21 cellular contexts compared by ENCODE assay signal in the genomic region with DNA sequence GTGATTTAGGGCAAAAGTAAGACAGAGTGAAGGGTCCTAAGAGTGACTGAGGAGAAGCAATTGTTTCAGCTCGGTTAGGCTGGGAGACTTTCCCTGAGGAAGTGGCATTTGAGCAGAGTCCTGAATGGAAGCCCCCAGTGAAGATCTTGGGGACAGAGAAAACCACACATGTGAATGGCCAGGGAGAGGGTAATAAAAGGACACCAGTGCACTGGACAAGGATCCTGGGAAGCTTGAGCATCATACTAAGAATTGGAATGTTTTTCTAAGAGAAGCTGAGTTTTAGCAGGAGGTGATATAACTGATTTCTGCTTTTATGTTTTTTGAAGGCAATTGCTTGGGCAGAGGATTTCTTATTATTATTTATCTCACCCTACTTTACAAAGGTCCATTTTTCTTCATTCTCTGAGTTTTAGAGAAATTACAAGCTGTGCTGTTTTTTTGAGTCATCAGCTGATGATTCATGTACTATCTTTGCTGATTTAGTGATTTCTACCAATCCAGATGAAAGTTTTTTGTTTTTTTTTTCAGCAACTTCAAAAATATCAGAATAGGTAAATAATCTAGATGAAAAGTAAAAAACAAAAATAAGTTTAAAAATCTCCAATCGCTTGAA. TPM values are rescaled to one million over a fixed set of nuclear protein-coding genes. Genes with fewer than 3 reads are reported as not detected.
A peak's percentile ranks its signal among the peaks of the same experiment; 100 is the strongest.
DNase-seq lines count a peak whose midpoint lies in the region; ATAC-seq, FAIRE-seq and TF ChIP-seq lines count a peak whose summit lies in the region.
"Had no signal": no experiment of that assay in that cellular context is flagged by ENCODE, and none has a peak within 500 bp of the region (broad histone marks: within the 10 kb centered on the region; RNA-seq: fewer than 3 reads in every experiment).

No MANE protein-coding gene starts in this region.

- no peak overlapping the region for H3K4me2 ChIP-seq in IMR-90 (ENCODE audit: low read depth, low read length)
- no peak overlapping the region for H3K4me2 ChIP-seq in K562 (ENCODE audit: insufficient read depth, low read length)

- no peak overlapping the region for H4K8ac ChIP-seq in IMR-90 (ENCODE audit: low read depth in 2 of 2, low read length in 2 of 2)

- no peak overlapping the region for H2BK120ac ChIP-seq in IMR-90 (ENCODE audit: low read depth, low read length)

- H3K27me3 Mint-ChIP-seq in CD4-positive, CD25-positive, alpha-beta regulatory T cell: no peaks in the 10 kb centered on the region
- no peaks in the 10 kb centered on the region for H3K27me3 Mint-ChIP-seq in activated naive CD8-positive, alpha-beta T cell treated with anti-CD3 and anti-CD28 coated beads for 36 hours
- H3K27me3 Mint-ChIP-seq: stimulated activated naive CD8-positive, alpha-beta T cell treated with anti-CD3 and anti-CD28 coated beads, Interleukin-15, amount 100 ng/mL, for 72 hours had no signal

- H3K9me3 ChIP-seq in CD4-positive, CD25-positive, alpha-beta regulatory T cell (ENCODE audit: control insufficient read depth in 2 of 2, low read length in 2 of 2): peaks cover 0 to 3% of the 10 kb centered on the region in 2 experiments
- H3K9me3 ChIP-seq in IMR-90 (ENCODE audit: control insufficient read depth, insufficient read depth, low read length): no peaks in the 10 kb centered on the region
- H3K9me3 ChIP-seq in K562 (replicated peaks; ENCODE audit: control insufficient read depth, insufficient read depth, low read depth, low read length): no peaks in the 10 kb centered on the region
- H3K9me3 ChIP-seq: BLaER1 treated with 17β-estradiol and CSF1 and Interleukin-3, amounts not matched to agents 10 nM and 100 nM had no signal

- POLR2A ChIA-PET in IMR-90 (lab: Charles Lee; ENCODE audit: unreplicated experiment) (no interaction called here), K562 (lab: Yijun Ruan, JAX) (interaction anchor here (1.2 to 1.4 kb wide), 3 partner anchors 9 to 19 kb away, joined by 3 to 4 read pairs (median 4); no protein-coding TSS in a partner anchor)

- FAIRE-seq in K562 (lab: Jason Lieb, UNC): no peak
- FAIRE-seq: colon had no signal

- H3K27me3 ChIP-seq in CD4-positive, CD25-positive, alpha-beta regulatory T cell (ENCODE audit: control insufficient read depth, insufficient read depth, low read length): no peaks in the 10 kb centered on the region
- H3K27me3 ChIP-seq in IMR-90 (ENCODE audit: control insufficient read depth, insufficient read depth, low read length) (no peaks in the 10 kb centered on the region), K562 (ENCODE audit: control insufficient read depth in 2 of 2, insufficient read depth in 2 of 2, low read length in 2 of 2) (no peaks in the 10 kb centered on the region)
- H3K27me3 ChIP-seq: BLaER1 treated with 17β-estradiol and CSF1 and Interleukin-3, amounts not matched to agents 10 nM and 100 nM had no signal

- dilution Hi-C loops in IMR-90 (cut with HindIII; ENCODE audit: low sequenced_read_pairs, unreplicated experiment): no loop called here

- H3K9ac ChIP-seq in IMR-90 (ENCODE audit: low read depth, low read length): no peak overlapping the region
- H3K9ac ChIP-seq in K562 (ENCODE audit: insufficient read depth in 1 of 2, low read depth in 2 of 2, low read length in 2 of 2): no peak overlapping the region
- H3K9ac ChIP-seq: BLaER1 treated with 17β-estradiol and CSF1 and Interleukin-3, amounts not matched to agents 10 nM and 100 nM; parathyroid adenoma had no signal

- peaks cover 4% of the 10 kb centered on the region for H3K4me1 ChIP-seq in CD4-positive, CD25-positive, alpha-beta regulatory T cell (ENCODE audit: control insufficient read depth, insufficient read depth, low read length, poor library complexity, severe bottlenecking)
- H3K4me1 ChIP-seq in IMR-90 (ENCODE audit: control insufficient read depth, insufficient read depth, low read length) (peaks cover 4% of the 10 kb centered on the region), K562 (replicated peaks in 1 of 2; ENCODE audit: control insufficient read depth in 2 of 2, insufficient read depth in 2 of 2, low read length in 2 of 2) (peaks cover 0 to 5% of the 10 kb centered on the region in 2 experiments; a peak in 2 of 5 replicates)

- H3K79me1 ChIP-seq in IMR-90 (ENCODE audit: low read depth in 1 of 2, low read length in 2 of 2): no peaks in the 10 kb centered on the region

- H2AK5ac ChIP-seq in IMR-90 (ENCODE audit: low read depth, low read length): no peak overlapping the region

- H3K23ac ChIP-seq in IMR-90 (ENCODE audit: low read depth, low read length): no peak overlapping the region

- TF ChIP-seq POLR2A in IMR-90 (IDR thresholded peaks at IDR 0.05; ENCODE audit: low read depth, low read length) (no peak), K562 (conservative IDR thresholded peaks at IDR 0.05) (no peak)

- H3K36me3 ChIP-seq in CD4-positive, CD25-positive, alpha-beta regulatory T cell (ENCODE audit: control insufficient read depth, insufficient read depth, low read length): peaks cover 26% of the 10 kb centered on the region
- H3K36me3 ChIP-seq in IMR-90 (ENCODE audit: control insufficient read depth, insufficient read depth, low read length) (no peaks in the 10 kb centered on the region), K562 (ENCODE audit: control insufficient read depth, insufficient read depth, low read length) (no peaks in the 10 kb centered on the region; the same call in 2 of the 3 replicates)

- ATAC-seq in CD4-positive, CD25-positive, alpha-beta regulatory T cell (ENCODE audit: low read depth in 2 of 2): no peak
- peak; percentile 42; the same call in 1 of the 2 replicates for ATAC-seq in IMR-90 (ENCODE audit: low read depth)
- ATAC-seq in K562: peak; percentile 23; the same call in 2 of the 3 replicates
- ATAC-seq: left colon had no signal

- no peak overlapping the region for H2BK20ac ChIP-seq in IMR-90 (ENCODE audit: low read depth, low read length)

- CTCF ChIA-PET in IMR-90 (lab: Yijun Ruan, JAX): interaction anchor here (0.9 kb wide), 1 partner anchor 27 kb away, joined by 3 read pairs; no protein-coding TSS in a partner anchor
- CTCF ChIA-PET in K562 (lab: Yijun Ruan, JAX; ENCODE audit: low intra/inter-chr PET ratio): no interaction called here

- no peak overlapping the region for H3K18ac ChIP-seq in IMR-90 (ENCODE audit: low read depth, low read length)

- H4K20me1 ChIP-seq in IMR-90 (ENCODE audit: insufficient read depth, low read length) (no peaks in the 10 kb centered on the region), K562 (replicated peaks; ENCODE audit: control insufficient read depth, insufficient read depth, low read length) (no peaks in the 10 kb centered on the region)
- H4K20me1 ChIP-seq: BLaER1 treated with 17β-estradiol and CSF1 and Interleukin-3, amounts not matched to agents 10 nM and 100 nM had no signal

- H2BK5ac ChIP-seq in IMR-90 (ENCODE audit: low read depth, low read length, poor library complexity, severe bottlenecking): no peak overlapping the region

- H4K91ac ChIP-seq in IMR-90 (ENCODE audit: insufficient read depth, low read depth, low read length): no peak overlapping the region

- no peak for DNase-seq in CD4-positive, CD25-positive, alpha-beta regulatory T cell
- peak; percentile 53 for DNase-seq in IMR-90
- no peak for DNase-seq in K562 (ENCODE audit: extremely low read depth in 1 of 4, low spot score in 3 of 4)
- DNase-seq in iris pigment epithelial cell (ENCODE audit: low read depth): peak; percentile 52
- DNase-seq in activated naive CD4-positive, alpha-beta T cell treated with Interleukin-2 at 50 U/mL for 16 hours: no peak
- no peak for DNase-seq in NCI-H1930 (lab: John Stamatoyannopoulos, UW)
- DNase-seq in SIG-M5 (lab: John Stamatoyannopoulos, UW): no peak
- no peak for DNase-seq in activated naive CD8-positive, alpha-beta T cell treated with anti-CD3 and anti-CD28 coated beads for 36 hours
- DNase-seq: activated naive CD4-positive, alpha-beta T cell treated with anti-CD3 and anti-CD28 coated beads, Interleukin-2, amount 50 U/mL, for 16 hours; hypothalamus; Kasumi-1; left colon; NCI-H1694; NCI-H446; stimulated activated CD4-positive, alpha-beta T cell treated with anti-CD3 and anti-CD28 coated beads, Interleukin-12 subunit alpha, Interleukin-12 subunit beta, amount 100 ng/mL, for 4 hours; stimulated activated naive CD8-positive, alpha-beta T cell treated with anti-CD3 and anti-CD28 coated beads, Interleukin-15, amount 100 ng/mL, for 72 hours had no signal

- no peak overlapping the region for H2BK15ac ChIP-seq in IMR-90 (ENCODE audit: low read depth, low read length)

- no peak overlapping the region for H3K4me3 ChIP-seq in CD4-positive, CD25-positive, alpha-beta regulatory T cell (ENCODE audit: low read depth, low read length)
- H3K4me3 ChIP-seq in IMR-90 (ENCODE audit: insufficient read depth, low read depth, low read length) (no peak overlapping the region), K562 (no peak overlapping the region)
- H3K4me3 ChIP-seq: BLaER1 treated with 17β-estradiol and CSF1 and Interleukin-3, amounts not matched to agents 10 nM and 100 nM had no signal

- in situ Hi-C loops in IMR-90 (cut with MboI; ENCODE audit: low sequenced_read_pairs) (no loop called here), K562 (cut with MboI) (no loop called here)

- TF ChIP-seq CTCF in IMR-90 (conservative IDR thresholded peaks at IDR 0.05; ENCODE audit: low read depth, low read length): no peak
- TF ChIP-seq CTCF in K562 (IDR thresholded peaks at IDR 0.05 in 2 of 3, conservative IDR thresholded peaks at IDR 0.05 in 1 of 3; ENCODE audit: insufficient read depth in 2 of 3, low read depth in 1 of 3, low read length in 3 of 3): no peak

- H3K9me1 ChIP-seq in IMR-90 (ENCODE audit: insufficient read depth, low read length) (no peaks in the 10 kb centered on the region), K562 (ENCODE audit: control insufficient read depth, insufficient read depth, low read length) (no peaks in the 10 kb centered on the region)

- WGBS in IMR-90 (ENCODE audit: extremely low coverage in 2 of 2, insufficient read length in 1 of 2), 2 experiments: 67% methylated on average over 1 of the region's 2 CpGs; no CpG with 5 or more reads in 1 of the 2 experiments
- WGBS in K562 (ENCODE audit: insufficient coverage, low coverage, missing lambda C conversion rate): 26% methylated on average over 2 of the region's 2 CpGs

- no peak overlapping the region for H3K4ac ChIP-seq in IMR-90 (ENCODE audit: low read depth, low read length)

- intact Hi-C loops in IMR-90 (cut with micrococcal nuclease): no loop called here
- intact Hi-C loops in K562 (cut with micrococcal nuclease): no loop called here

- H3K9me3 Mint-ChIP-seq in CD4-positive, CD25-positive, alpha-beta regulatory T cell: peaks cover 0 to 3% (median 0%) of the 10 kb centered on the region in 7 donors
- peaks cover 2% of the 10 kb centered on the region for H3K9me3 Mint-ChIP-seq in activated naive CD8-positive, alpha-beta T cell treated with anti-CD3 and anti-CD28 coated beads for 36 hours

- no peak overlapping the region for H2AK9ac ChIP-seq in IMR-90 (replicated peaks; ENCODE audit: low read depth, low read length, poor library complexity)

- H3K27ac Mint-ChIP-seq in CD4-positive, CD25-positive, alpha-beta regulatory T cell: peak overlapping the region in 2 of 3 donors; percentile 21 to 47
- no peak overlapping the region for H3K27ac Mint-ChIP-seq in activated naive CD8-positive, alpha-beta T cell treated with anti-CD3 and anti-CD28 coated beads for 36 hours
- H3K27ac Mint-ChIP-seq: stimulated activated naive CD8-positive, alpha-beta T cell treated with anti-CD3 and anti-CD28 coated beads, Interleukin-15, amount 100 ng/mL, for 72 hours had no signal

- H3K79me2 ChIP-seq in K562 (ENCODE audit: control insufficient read depth, insufficient read depth, low read length): no peaks in the 10 kb centered on the region

- peaks cover 30 to 57% (median 51%) of the 10 kb centered on the region in 4 donors for H3K4me1 Mint-ChIP-seq in CD4-positive, CD25-positive, alpha-beta regulatory T cell
- H3K4me1 Mint-ChIP-seq in activated naive CD8-positive, alpha-beta T cell treated with anti-CD3 and anti-CD28 coated beads for 36 hours: peaks cover 42% of the 10 kb centered on the region

- peaks cover 41% of the 10 kb centered on the region for H3K36me3 Mint-ChIP-seq in CD4-positive, CD25-positive, alpha-beta regulatory T cell
- peaks cover 34% of the 10 kb centered on the region for H3K36me3 Mint-ChIP-seq in activated naive CD8-positive, alpha-beta T cell treated with anti-CD3 and anti-CD28 coated beads for 36 hours

- peak overlapping the region in 1 of 4 donors; percentile 0 for H3K4me3 Mint-ChIP-seq in CD4-positive, CD25-positive, alpha-beta regulatory T cell
- H3K4me3 Mint-ChIP-seq in activated naive CD8-positive, alpha-beta T cell treated with anti-CD3 and anti-CD28 coated beads for 36 hours: no peak overlapping the region
- H3K4me3 Mint-ChIP-seq: stimulated activated naive CD8-positive, alpha-beta T cell treated with anti-CD3 and anti-CD28 coated beads, Interleukin-15, amount 100 ng/mL, for 72 hours had no signal

- TF ChIP-seq EP300 in K562 (IDR thresholded peaks at IDR 0.05; ENCODE audit: low read length): no peak

- H3K14ac ChIP-seq in IMR-90 (replicated peaks; ENCODE audit: low read depth, low read length): no peak overlapping the region

- no peak overlapping the region for H3K56ac ChIP-seq in IMR-90 (ENCODE audit: extremely low read depth, insufficient read depth, low read length)

- BruUV-seq in IMR-90 (replicated peaks; lab: Mats Ljungman, UMichigan) (no TSS peak), K562 (replicated peaks; lab: Mats Ljungman, UMichigan) (no TSS peak)

- no peak overlapping the region for H4K5ac ChIP-seq in IMR-90 (ENCODE audit: low read depth, low read length)

- H2AFZ ChIP-seq in IMR-90 (replicated peaks; ENCODE audit: low read length, poor library complexity) (no peak overlapping the region), K562 (ENCODE audit: low read depth, low read length) (no peak overlapping the region)
- H2AFZ ChIP-seq: parathyroid adenoma had no signal

- TF ChIP-seq RAD21 in IMR-90 (IDR thresholded peaks at IDR 0.05; ENCODE audit: low read length): no peak
- no peak for TF ChIP-seq RAD21 in K562 (CRISPR knock-in tag; conservative IDR thresholded peaks at IDR 0.05 in 1 of 2, IDR thresholded peaks at IDR 0.05 in 1 of 2)

- no peak overlapping the region for H3K27ac ChIP-seq in CD4-positive, CD25-positive, alpha-beta regulatory T cell (ENCODE audit: insufficient read depth, low read length, poor library complexity, severe bottlenecking)
- H3K27ac ChIP-seq in IMR-90 (ENCODE audit: insufficient read depth, low read length) (no peak overlapping the region), K562 (ENCODE audit: extremely low read depth, low read depth, low read length) (no peak overlapping the region)
- H3K27ac ChIP-seq: HL-60, parathyroid adenoma, VCaP had no signal

RNA-seq across cellular contexts. Expression of a gene that starts 43.5 kb away (rescaled TPM):
- 67.1 TPM for total RNA-seq in CD4-positive, CD25-positive, alpha-beta regulatory T cell
- 10 to 100 TPM; 24.0 to 38.8 (median 27.2) TPM for polyA plus RNA-seq in CD4-positive, CD25-positive, alpha-beta regulatory T cell
- 7.7 and 8.1 TPM in 2 replicates for total RNA-seq in IMR-90 (2012; rRNA removed)
- 4.0 and 4.2 TPM in 2 replicates for polyA plus RNA-seq in IMR-90 (2012; rRNA removed)
- polyA plus RNA-seq in IMR-90 (2012; cell fraction: cytosol; rRNA removed): 2.7 and 4.8 TPM in 2 replicates
- 1.6 and 5.3 TPM in 2 replicates for polyA plus RNA-seq in IMR-90 (2012; cell fraction: nucleus; rRNA removed; ENCODE audit: low replicate concordance)
- 23.3 and 40.4 TPM in 2 replicates for total RNA-seq in K562 (2011; cell fraction: chromatin; rRNA removed; ENCODE audit: low replicate concordance)
- 13.8 and 14.3 TPM in 2 replicates for total RNA-seq in K562 (2011; cell fraction: nucleolus; rRNA removed)
- 21.7 and 22.3 TPM in 2 replicates for total RNA-seq in K562 (2011; cell fraction: nucleoplasm; rRNA removed)
- 7.1 and 8.5 TPM in 2 replicates for total RNA-seq in K562 (2014; rRNA removed)
- total RNA-seq in K562 (2014; rRNA removed; fragmentation: Illumina TruSeq; extraction: Trizol): 3.9 and 5.3 TPM in 2 replicates
- total RNA-seq in K562 (2015; rRNA removed; fragmentation: Illumina TruSeq; extraction: Trizol): 1.4 and 2.0 TPM in 2 replicates
- 6.3 and 6.6 TPM in 2 replicates for total RNA-seq in K562 (2021)
- polyA plus RNA-seq in K562 (2011; rRNA removed): 2.7 and 7.9 TPM in 2 replicates
- polyA plus RNA-seq in K562 (2011; cell fraction: cytosol; rRNA removed): 4.0 and 5.7 TPM in 2 replicates
- polyA plus RNA-seq in K562 (2011; cell fraction: nucleus; rRNA removed): 4.0 and 6.7 TPM in 2 replicates
- polyA plus RNA-seq in K562 (2012): 4.0 and 5.9 TPM in 2 replicates
- polyA plus RNA-seq in K562 (2014; fragmentation: Illumina TruSeq; extraction: Trizol): 5.1 and 6.1 TPM in 2 replicates
- polyA plus RNA-seq in K562 (2014; fragmentation: Nextera tagmentation; extraction: Ambion mirVana): 1 to 10 TPM; 1.1 to 1.2 TPM
- 4.4 and 4.6 TPM in 2 replicates for polyA plus RNA-seq in K562 (2014; rRNA removed)
- 9.8 and 15.1 TPM in 2 replicates for polyA minus RNA-seq in K562 (2011; rRNA and poly(A)+ RNA removed)
- 7.3 TPM in 2 replicates for polyA minus RNA-seq in K562 (2011; cell fraction: cytosol; rRNA and poly(A)+ RNA removed)
- polyA minus RNA-seq in K562 (2011; cell fraction: nucleus; rRNA and poly(A)+ RNA removed): 10.6 and 11.8 TPM in 2 replicates
- total RNA-seq in activated naive CD8-positive, alpha-beta T cell treated with anti-CD3 and anti-CD28 coated beads for 36 hours: 10 to 100 TPM; 45.6 to 51.1 TPM

Comparison
In these comparisons a context has a peak if more than half of its experiments do, and no peak if none do; other contexts are left out.
1. ATAC-seq: peak in IMR-90 (single experiment) and K562 (single experiment); none in CD4-positive, CD25-positive, alpha-beta regulatory T cell (0 of 2).
2. DNase-seq: peak in IMR-90 (single experiment) and iris pigment epithelial cell (single experiment); none in CD4-positive, CD25-positive, alpha-beta regulatory T cell (0 of 3), K562 (0 of 4), activated naive CD4-positive, alpha-beta T cell treated with Interleukin-2 at 50 U/mL for 16 hours (single experiment), NCI-H1930 (0 of 2), SIG-M5 (single experiment) and activated naive CD8-positive, alpha-beta T cell treated with anti-CD3 and anti-CD28 coated beads for 36 hours (single experiment).